11 cellular contexts compared by ENCODE assay signal in genomic region chrX:151398346-151398745, GRCh38. TPM values are rescaled to one million over a fixed set of nuclear protein-coding genes. Genes with fewer than 3 reads are reported as not detected.
DNase-seq lines count a peak whose midpoint lies in the region; TF ChIP-seq lines count a peak whose summit lies in the region.
"Had no signal": no experiment of that assay in that cellular context is flagged by ENCODE, and none has a peak within 500 bp of the region (broad histone marks: within the 10 kb centered on the region; RNA-seq: fewer than 3 reads in every experiment).

No MANE protein-coding gene starts in this region.

- no peak overlapping the region for H2AFZ ChIP-seq in parathyroid adenoma

- no peak for DNase-seq in T-helper 2 cell treated with Interferon-gamma antibody and Interleukin-4, amounts not matched to agents 5 μg/mL and 100 μg/mL, for 36 hours (ENCODE audit: low spot score)
- DNase-seq in T-helper 2 cell (no peak), MG63 (no peak), SHP77 (lab: John Stamatoyannopoulos, UW) (no peak), SHP77 treated with DMSO at 0.1 percent for 48 hours (lab: John Stamatoyannopoulos, UW) (no peak), RKO (ENCODE audit: low spot score) (no peak)
- DNase-seq: activated CD4-positive, CD25-positive, alpha-beta regulatory T cell; head of caudate nucleus; NCI-H69 had no signal

- no peak overlapping the region for H3K27ac ChIP-seq in parathyroid adenoma

- no peaks in the 10 kb centered on the region for H3K27me3 Mint-ChIP-seq in T-helper 2 cell treated with Interferon-gamma antibody and Interleukin-4, amounts not matched to agents 5 μg/mL and 100 μg/mL, for 36 hours (ENCODE audit: low read depth)
- no peaks in the 10 kb centered on the region for H3K27me3 Mint-ChIP-seq in dendritic cell treated with granulocyte-macrophage colony-stimulating factor and Interleukin-4, amounts not matched to agents 40 ng/mL and 50 ng/mL, for 4 days

- peaks cover 35% of the 10 kb centered on the region for H3K4me1 Mint-ChIP-seq in T-helper 2 cell treated with Interferon-gamma antibody and Interleukin-4, amounts not matched to agents 5 μg/mL and 100 μg/mL, for 36 hours (ENCODE audit: low read depth)
- peaks cover 20% of the 10 kb centered on the region for H3K4me1 Mint-ChIP-seq in dendritic cell treated with granulocyte-macrophage colony-stimulating factor and Interleukin-4, amounts not matched to agents 40 ng/mL and 50 ng/mL, for 4 days (ENCODE audit: low read depth)

- no peaks in the 10 kb centered on the region for H3K9me3 Mint-ChIP-seq in T-helper 2 cell treated with Interferon-gamma antibody and Interleukin-4, amounts not matched to agents 5 μg/mL and 100 μg/mL, for 36 hours
- H3K9me3 Mint-ChIP-seq in dendritic cell treated with granulocyte-macrophage colony-stimulating factor and Interleukin-4, amounts not matched to agents 40 ng/mL and 50 ng/mL, for 4 days, result no peaks in the 10 kb centered on the region

- H3K4me3 Mint-ChIP-seq in T-helper 2 cell treated with Interferon-gamma antibody and Interleukin-4, amounts not matched to agents 5 μg/mL and 100 μg/mL, for 36 hours, result peak overlapping the region; percentile 95
- peak overlapping the region; percentile 79 for H3K4me3 Mint-ChIP-seq in dendritic cell treated with granulocyte-macrophage colony-stimulating factor and Interleukin-4, amounts not matched to agents 40 ng/mL and 50 ng/mL, for 4 days

- H3K27me3 ChIP-seq in MG63, result no peaks in the 10 kb centered on the region
- no peaks in the 10 kb centered on the region for H3K27me3 ChIP-seq in parathyroid adenoma (ENCODE audit: control insufficient read depth, insufficient read depth, low read length)

- no peaks in the 10 kb centered on the region for H3K79me2 ChIP-seq in parathyroid adenoma

- H3K9me3 ChIP-seq in MG63 (no peaks in the 10 kb centered on the region), parathyroid adenoma (ENCODE audit: control insufficient read depth, low read length) (no peaks in the 10 kb centered on the region)

- intact Hi-C loops in dendritic cell treated with granulocyte-macrophage colony-stimulating factor and Interleukin-4, amounts not matched to agents 40 ng/mL and 50 ng/mL, for 4 days (cut with micrococcal nuclease), result loop anchor here (5.0 kb wide), 1 partner anchor 501 kb away; the partner anchor contains the start of gene CD99L2

- H3K36me3 Mint-ChIP-seq in T-helper 2 cell treated with Interferon-gamma antibody and Interleukin-4, amounts not matched to agents 5 μg/mL and 100 μg/mL, for 36 hours (ENCODE audit: low read depth), result peaks cover 18% of the 10 kb centered on the region
- H3K36me3 Mint-ChIP-seq in dendritic cell treated with granulocyte-macrophage colony-stimulating factor and Interleukin-4, amounts not matched to agents 40 ng/mL and 50 ng/mL, for 4 days (ENCODE audit: low read depth), result peaks cover 17% of the 10 kb centered on the region

- H3K4me3 ChIP-seq in MG63, result peak overlapping the region; percentile 88
- H3K4me3 ChIP-seq in parathyroid adenoma (ENCODE audit: low read depth, low read length), result no peak overlapping the region

- H3K4me1 ChIP-seq in parathyroid adenoma, result no peaks in the 10 kb centered on the region

- no peak overlapping the region for H3K9ac ChIP-seq in parathyroid adenoma

- H3K36me3 ChIP-seq in MG63 (peaks cover 6% of the 10 kb centered on the region), parathyroid adenoma (ENCODE audit: control insufficient read depth, insufficient read depth, low read length) (no peaks in the 10 kb centered on the region)

- H3K4me2 ChIP-seq in parathyroid adenoma (ENCODE audit: low read length), result peak overlapping the region; percentile 65

- peak overlapping the region; percentile 70 for H3K27ac Mint-ChIP-seq in T-helper 2 cell treated with Interferon-gamma antibody and Interleukin-4, amounts not matched to agents 5 μg/mL and 100 μg/mL, for 36 hours
- peak overlapping the region; percentile 94 for H3K27ac Mint-ChIP-seq in dendritic cell treated with granulocyte-macrophage colony-stimulating factor and Interleukin-4, amounts not matched to agents 40 ng/mL and 50 ng/mL, for 4 days

- TF ChIP-seq CTCF in parathyroid adenoma (IDR thresholded peaks at IDR 0.05), result no peak

RNA-seq across cellular contexts. Expression of gene VMA21, which starts 1.3 kb away (rescaled TPM):
- total RNA-seq in MG63 (2014; rRNA removed; shearing (Covaris generic); ENCODE audit: low replicate concordance), result 49.0 and 78.2 TPM in 2 replicates
